13 cellular contexts compared by ENCODE assay signal in genomic region chr18:74459877-74460276, GRCh38. TPM values are rescaled to one million over a fixed set of nuclear protein-coding genes. Genes with fewer than 3 reads are reported as not detected.
DNase-seq lines count a peak whose midpoint lies in the region; ATAC-seq and TF ChIP-seq lines count a peak whose summit lies in the region.
"Had no signal": no experiment of that assay in that cellular context is flagged by ENCODE, and none has a peak within 500 bp of the region (broad histone marks: within the 10 kb centered on the region; RNA-seq: fewer than 3 reads in every experiment).

No MANE protein-coding gene starts in this region.

- no peaks in the 10 kb centered on the region for H3K36me3 ChIP-seq in BJ (ENCODE audit: control insufficient read depth, insufficient read depth, low read length)
- H3K36me3 ChIP-seq in NT2/D1 (ENCODE audit: insufficient read depth, insufficient read length, low read length), result no peaks in the 10 kb centered on the region
- no peaks in the 10 kb centered on the region for H3K36me3 ChIP-seq in osteoblast (ENCODE audit: insufficient read depth, low read length)
- H3K36me3 ChIP-seq: SJCRH30 had no signal

- ATAC-seq in HG03469 (IDR thresholded peaks at IDR 0.05; ENCODE audit: unreplicated experiment) (no peak), GM21381 (IDR thresholded peaks at IDR 0.05; ENCODE audit: unreplicated experiment) (no peak)
- ATAC-seq: activated CD4-positive, alpha-beta T cell treated with anti-CD3 and anti-CD28 coated beads for 36 hours; stimulated activated memory B cell treated with anti-CD40 and anti-IgM and Interleukin-4, amounts not matched to agents 10 μg/mL and 1 μg/mL and 100 μg/mL, for 72 hours had no signal

- no peak overlapping the region for H3K4me2 ChIP-seq in osteoblast (ENCODE audit: insufficient read depth, low read length)

- CTCF ChIA-PET in BJ (lab: Yijun Ruan, JAX), result interaction anchor here (1.0 to 2.0 kb wide), 2 partner anchors 16 to 19 kb away, joined by 3 to 4 read pairs; no protein-coding TSS in a partner anchor

- TF ChIP-seq CTCF in BJ (IDR thresholded peaks at IDR 0.05; ENCODE audit: insufficient read depth, low read depth, low read length) (peak; percentile 34), epithelial cell of esophagus (IDR thresholded peaks at IDR 0.05; ENCODE audit: insufficient read depth, low read depth, low read length, missing control alignments) (peak; percentile 13), osteoblast (IDR thresholded peaks at IDR 0.05; ENCODE audit: extremely low read depth, low read depth, low read length) (peak; percentile 40)

- no peak overlapping the region for H3K27ac ChIP-seq in osteoblast (ENCODE audit: low read depth, low read length)
- H3K27ac ChIP-seq: coronary artery, SJCRH30 had no signal

- no peak for DNase-seq in BJ (ENCODE audit: low read depth)
- peak; percentile 23 for DNase-seq in NT2/D1 (ENCODE audit: low read depth, low spot score)
- DNase-seq in epithelial cell of esophagus (ENCODE audit: low read depth), result no peak
- DNase-seq in osteoblast (ENCODE audit: insufficient read length, low spot score, missing footprints), result no peak
- DNase-seq in NK-92 (lab: John Stamatoyannopoulos, UW; ENCODE audit: unreplicated experiment), result no peak
- no peak for DNase-seq in activated CD4-positive, alpha-beta T cell treated with anti-CD3 and anti-CD28 coated beads for 48 hours
- DNase-seq: activated CD4-positive, alpha-beta T cell treated with anti-CD3 and anti-CD28 coated beads for 36 hours; activated gamma-delta T cell treated with Interleukin-2 at 50 U/mL for 16 hours; SJCRH30 had no signal

- H3K4me1 ChIP-seq in NT2/D1 (ENCODE audit: insufficient read depth, insufficient read length) (no peaks in the 10 kb centered on the region), osteoblast (ENCODE audit: insufficient read depth, low read length) (no peaks in the 10 kb centered on the region)
- H3K4me1 ChIP-seq: SJCRH30 had no signal

- H3K9me3 ChIP-seq in NT2/D1 (ENCODE audit: insufficient read depth, low read length), result no peaks in the 10 kb centered on the region
- H3K9me3 ChIP-seq in osteoblast (ENCODE audit: low read depth, low read length), result no peaks in the 10 kb centered on the region
- H3K9me3 ChIP-seq: SJCRH30 had no signal

- H3K79me2 ChIP-seq in osteoblast (ENCODE audit: insufficient read depth, low read length), result no peaks in the 10 kb centered on the region

- H3K9ac ChIP-seq in NT2/D1 (ENCODE audit: insufficient read length, low read depth), result no peak overlapping the region

- POLR2A ChIA-PET in BJ (lab: Charles Lee), result no interaction called here

- no peak overlapping the region for H3K4me3 ChIP-seq in BJ (ENCODE audit: low read depth, low read length)
- H3K4me3 ChIP-seq in NT2/D1 (ENCODE audit: insufficient read length, low read depth), result no peak overlapping the region
- H3K4me3 ChIP-seq in epithelial cell of esophagus (ENCODE audit: low read length), result no peak overlapping the region
- H3K4me3 ChIP-seq in osteoblast (ENCODE audit: insufficient read depth, low read length), result no peak overlapping the region
- H3K4me3 ChIP-seq: coronary artery, SJCRH30 had no signal

- peaks cover 24% of the 10 kb centered on the region for H3K27me3 ChIP-seq in BJ (ENCODE audit: control insufficient read depth, insufficient read depth, low read length)
- peaks cover 39% of the 10 kb centered on the region for H3K27me3 ChIP-seq in NT2/D1 (ENCODE audit: insufficient read depth, insufficient read length)
- H3K27me3 ChIP-seq in osteoblast (ENCODE audit: insufficient read depth, low read length), result peaks cover 55% of the 10 kb centered on the region
- H3K27me3 ChIP-seq: SJCRH30 had no signal

- no peak overlapping the region for H2AFZ ChIP-seq in osteoblast (ENCODE audit: low read length)

- H4K20me1 ChIP-seq in osteoblast (ENCODE audit: insufficient read depth, low read length), result no peaks in the 10 kb centered on the region

RNA-seq across cellular contexts. Expression of gene DIPK1C, which starts 2.8 kb away (rescaled TPM):
- not detected in 2 replicates for polyA plus RNA-seq in BJ (2011; rRNA removed)
- polyA minus RNA-seq in BJ (2011; rRNA and poly(A)+ RNA removed), result not detected in 2 replicates
- not detected in 2 replicates for total RNA-seq in osteoblast
- total RNA-seq: activated CD4-positive, alpha-beta T cell treated with anti-CD3 and anti-CD28 coated beads for 36 hours; SJCRH30 had no signal

RNA-seq across cellular contexts. Expression of gene CNDP2, which starts 36.3 kb away (rescaled TPM):
- 86.6 and 99.4 TPM in 2 replicates for polyA plus RNA-seq in BJ (2011; rRNA removed)
- 48.1 and 85.1 TPM in 2 replicates for polyA minus RNA-seq in BJ (2011; rRNA and poly(A)+ RNA removed)
- total RNA-seq in osteoblast, result 25.3 and 27.7 TPM in 2 replicates
